In the genomic region with DNA sequence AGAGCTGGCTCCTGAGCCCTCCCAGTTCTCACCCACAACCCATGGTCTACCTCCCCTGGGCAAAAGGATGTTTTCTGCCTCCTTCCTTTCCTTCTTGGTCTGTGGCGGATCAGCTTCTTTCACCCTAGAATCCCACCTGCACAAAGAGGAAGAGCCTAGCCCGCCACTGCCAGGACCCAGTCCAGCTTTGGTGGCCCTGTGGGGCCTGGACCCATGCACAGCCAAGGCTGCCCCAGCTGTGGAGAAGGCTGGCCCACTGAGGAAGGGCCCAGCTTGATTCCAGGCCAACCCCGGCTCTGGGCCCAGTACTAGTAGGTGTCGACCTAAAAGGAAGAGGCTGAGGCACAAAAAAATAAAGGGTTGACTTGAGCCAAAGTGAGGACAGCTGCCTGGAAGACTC, we compare ENCODE assay signal across 25 cellular contexts. TPM values are rescaled to one million over a fixed set of nuclear protein-coding genes. Genes with fewer than 3 reads are reported as not detected.
A peak's percentile ranks its signal among the peaks of the same experiment; 100 is the strongest.
DNase-seq lines count a peak whose midpoint lies in the region; ATAC-seq and TF ChIP-seq lines count a peak whose summit lies in the region.
"Had no signal": no experiment of that assay in that cellular context is flagged by ENCODE, and none has a peak within 500 bp of the region (broad histone marks: within the 10 kb centered on the region; RNA-seq: fewer than 3 reads in every experiment).

No MANE protein-coding gene starts in this region.

- no peaks in the 10 kb centered on the region for H3K4me1 Mint-ChIP-seq in activated CD4-positive, alpha-beta T cell treated with anti-CD3 and anti-CD28 coated beads for 36 hours

- H3K36me3 ChIP-seq in Karpas-422 (ENCODE audit: insufficient read depth, low read length) (no peaks in the 10 kb centered on the region), SK-N-MC (ENCODE audit: insufficient read depth, low read length) (no peaks in the 10 kb centered on the region), lower lobe of right lung (no peaks in the 10 kb centered on the region)
- H3K36me3 ChIP-seq: MG63 had no signal

- CTCF ChIA-PET in HEK293T (lab: Yijun Ruan, JAX) = interaction anchor here (1.4 to 2.3 kb wide), 2 partner anchors 9 to 27 kb away, joined by 4 to 20 read pairs; no protein-coding TSS in a partner anchor
- CTCF ChIA-PET in activated CD4-positive, alpha-beta T cell treated with anti-CD3 and anti-CD28 coated beads for 36 hours (lab: Charles Lee) = interaction anchor here (0.8 to 2.0 kb wide), 4 partner anchors 9 to 39 kb away, joined by 3 to 9 read pairs (median 3); no protein-coding TSS in a partner anchor

- no peak for ATAC-seq in lower lobe of right lung
- no peak for ATAC-seq in activated CD4-positive, alpha-beta T cell treated with anti-CD3 and anti-CD28 coated beads for 36 hours

- intact Hi-C loops in lower lobe of right lung (cut with DNase I) (no loop called here), posterior vena cava (cut with DNase I) (no loop called here)
- intact Hi-C loops in activated CD4-positive, alpha-beta T cell treated with anti-CD3 and anti-CD28 coated beads for 36 hours (cut with DNase I, micrococcal nuclease) = no loop called here

- H2AFZ ChIP-seq in Karpas-422 (ENCODE audit: low read length) = no peak overlapping the region
- H2AFZ ChIP-seq: GM23248 had no signal

- peaks cover 13% of the 10 kb centered on the region for H3K27me3 Mint-ChIP-seq in activated CD4-positive, alpha-beta T cell treated with anti-CD3 and anti-CD28 coated beads for 36 hours

- H3K4me3 Mint-ChIP-seq in activated CD4-positive, alpha-beta T cell treated with anti-CD3 and anti-CD28 coated beads for 36 hours = no peak overlapping the region
- H3K4me3 Mint-ChIP-seq: CD4-positive, alpha-beta memory T cell; HFFc6 had no signal

- H3K4me2 ChIP-seq in Karpas-422 (ENCODE audit: low read depth, low read length, poor library complexity, severe bottlenecking) = peak overlapping the region; percentile 2
- H3K4me2 ChIP-seq: A549 had no signal

- H3K4me1 ChIP-seq in Karpas-422 (ENCODE audit: low read length) = peaks cover 14% of the 10 kb centered on the region
- peaks cover 4% of the 10 kb centered on the region for H3K4me1 ChIP-seq in lower lobe of right lung
- H3K4me1 ChIP-seq: A549 had no signal

- H3K36me3 Mint-ChIP-seq in activated CD4-positive, alpha-beta T cell treated with anti-CD3 and anti-CD28 coated beads for 36 hours (ENCODE audit: low read depth) = no peaks in the 10 kb centered on the region
- H3K36me3 Mint-ChIP-seq: CD4-positive, alpha-beta memory T cell had no signal

- POLR2A ChIA-PET in HEK293T (lab: Yijun Ruan, JAX) = no interaction called here
- POLR2A ChIA-PET in activated CD4-positive, alpha-beta T cell treated with anti-CD3 and anti-CD28 coated beads for 36 hours (lab: Charles Lee) = no interaction called here

- no peak for DNase-seq in Karpas-422
- no peak for DNase-seq in SK-N-MC (ENCODE audit: low read depth, low spot score)
- peak; percentile 30 for DNase-seq in lower lobe of right lung
- DNase-seq in posterior vena cava (ENCODE audit: low spot score) = peak; percentile 46
- no peak for DNase-seq in HEK293T (ENCODE audit: extremely low spot score)
- no peak for DNase-seq in activated T-cell treated with anti-CD3 and anti-CD28 coated beads, Interleukin-2, amount 50 U/mL, for 1 hour
- DNase-seq in activated CD4-positive, alpha-beta T cell treated with anti-CD3 and anti-CD28 coated beads for 36 hours = no peak
- DNase-seq: C1 segment of cervical spinal cord; CD4-positive, alpha-beta memory T cell; COR-L47; DMS53; GM23248; H7; HFFc6; KBM-7; MG63; NCI-H1105 treated with DMSO at 0.1 percent for 48 hours; NCI-H146; NCI-H1930; NCI-H446 treated with DMSO at 0.1 percent for 48 hours; NCI-H526; SHP77 had no signal

- H4K20me1 ChIP-seq in Karpas-422 (ENCODE audit: insufficient read depth, low read depth, low read length) = no peaks in the 10 kb centered on the region

- H3K27me3 ChIP-seq in Karpas-422 (ENCODE audit: low read length) = no peaks in the 10 kb centered on the region
- H3K27me3 ChIP-seq in lower lobe of right lung (ENCODE audit: low read depth) = peaks cover 10% of the 10 kb centered on the region
- H3K27me3 ChIP-seq: MG63 had no signal

- H3K27ac ChIP-seq in Karpas-422 (ENCODE audit: low read length) (no peak overlapping the region), SK-N-MC (no peak overlapping the region; the same call in 1 of the 2 replicates), lower lobe of right lung (no peak overlapping the region)
- H3K27ac ChIP-seq: A549, GM23248, RWPE1 had no signal

- H3K9me3 ChIP-seq in Karpas-422 (ENCODE audit: low read length) = no peaks in the 10 kb centered on the region
- no peaks in the 10 kb centered on the region for H3K9me3 ChIP-seq in SK-N-MC (ENCODE audit: low read depth, low read length)
- no peaks in the 10 kb centered on the region for H3K9me3 ChIP-seq in lower lobe of right lung
- H3K9me3 ChIP-seq: A549, MG63 had no signal

- no peaks in the 10 kb centered on the region for H3K9me2 ChIP-seq in Karpas-422 (replicated peaks; ENCODE audit: insufficient read depth, low read length)

- H3K4me3 ChIP-seq in Karpas-422 (ENCODE audit: low read length) (no peak overlapping the region), SK-N-MC (peak overlapping the region; percentile 63; the same call in 1 of the 2 replicates), lower lobe of right lung (no peak overlapping the region)
- H3K4me3 ChIP-seq: A549, GM23248, MG63 had no signal

- H3K9me3 Mint-ChIP-seq in activated CD4-positive, alpha-beta T cell treated with anti-CD3 and anti-CD28 coated beads for 36 hours (ENCODE audit: low read depth) = no peaks in the 10 kb centered on the region
- H3K9me3 Mint-ChIP-seq: CD4-positive, alpha-beta memory T cell; HFFc6 had no signal

- H3K79me2 ChIP-seq in Karpas-422 (ENCODE audit: low read length) = no peaks in the 10 kb centered on the region

- no peak overlapping the region for H3K9ac ChIP-seq in Karpas-422 (ENCODE audit: low read length)
- H3K9ac ChIP-seq in SK-N-MC (ENCODE audit: insufficient read length) = no peak overlapping the region
- H3K9ac ChIP-seq: GM23248 had no signal

- TF ChIP-seq CTCF in lower lobe of right lung (IDR thresholded peaks at IDR 0.05) = no peak

- H3K27ac Mint-ChIP-seq in activated CD4-positive, alpha-beta T cell treated with anti-CD3 and anti-CD28 coated beads for 36 hours = no peak overlapping the region
- H3K27ac Mint-ChIP-seq: CD4-positive, alpha-beta memory T cell; HFFc6 had no signal

TF ChIP-seq in HEK293T, 16 proteins besides CTCF, POLR2A, EP300 and RAD21:
- TF ChIP-seq SUZ12 (IDR thresholded peaks at IDR 0.05) (no peak), SP1 (IDR thresholded peaks at IDR 0.05) (no peak), LEF1 (IDR thresholded peaks at IDR 0.05; ENCODE audit: borderline replicate concordance) (no peak), CTBP1 (IDR thresholded peaks at IDR 0.05; ENCODE audit: borderline replicate concordance) (no peak), HDGF (IDR thresholded peaks at IDR 0.05; ENCODE audit: borderline replicate concordance) (no peak), L3MBTL2 (conservative IDR thresholded peaks at IDR 0.05) (no peak), FOXA1 (IDR thresholded peaks at IDR 0.05) (no peak), NFRKB (IDR thresholded peaks at IDR 0.05) (no peak), ZNF384 (IDR thresholded peaks at IDR 0.05) (no peak), ARNT (IDR thresholded peaks at IDR 0.05) (no peak), TARDBP (IDR thresholded peaks at IDR 0.05) (no peak), ELF4 (IDR thresholded peaks at IDR 0.05) (no peak), FOXK2 (IDR thresholded peaks at IDR 0.05) (no peak)
- TF ChIP-seq, protein P1, sequence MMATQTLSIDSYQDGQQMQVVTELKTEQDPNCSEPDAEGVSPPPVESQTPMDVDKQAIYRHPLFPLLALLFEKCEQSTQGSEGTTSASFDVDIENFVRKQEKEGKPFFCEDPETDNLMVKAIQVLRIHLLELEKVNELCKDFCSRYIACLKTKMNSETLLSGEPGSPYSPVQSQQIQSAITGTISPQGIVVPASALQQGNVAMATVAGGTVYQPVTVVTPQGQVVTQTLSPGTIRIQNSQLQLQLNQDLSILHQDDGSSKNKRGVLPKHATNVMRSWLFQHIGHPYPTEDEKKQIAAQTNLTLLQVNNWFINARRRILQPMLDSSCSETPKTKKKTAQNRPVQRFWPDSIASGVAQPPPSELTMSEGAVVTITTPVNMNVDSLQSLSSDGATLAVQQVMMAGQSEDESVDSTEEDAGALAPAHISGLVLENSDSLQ (IDR thresholded peaks at IDR 0.05) = no peak

RNA-seq across cellular contexts. Expression of gene MAL, which starts 30.0 kb away (rescaled TPM):
- not detected in 2 replicates for total RNA-seq in Karpas-422 (2014; rRNA removed; shearing (Covaris generic); ENCODE audit: low replicate concordance)
- 13.4 TPM for total RNA-seq in lower lobe of right lung
- total RNA-seq in posterior vena cava = 1 to 10 TPM; 1.0 to 1.6 TPM
- total RNA-seq in activated CD4-positive, alpha-beta T cell treated with anti-CD3 and anti-CD28 coated beads for 36 hours = 10 to 100 TPM; 35.4 to 43.3 TPM
- total RNA-seq: GM23248, HFFc6, SK-MEL-5 had no signal

Comparison
In these comparisons a context has a peak if more than half of its experiments do, and no peak if none do; other contexts are left out.
1. DNase-seq: peak in lower lobe of right lung (single experiment) and posterior vena cava (single experiment); none in Karpas-422 (single experiment), SK-N-MC (single experiment), HEK293T (single experiment), activated T-cell treated with anti-CD3 and anti-CD28 coated beads, Interleukin-2, amount 50 U/mL, for 1 hour (single experiment) and activated CD4-positive, alpha-beta T cell treated with anti-CD3 and anti-CD28 coated beads for 36 hours (single experiment).